38 cellular contexts compared by ENCODE assay signal in the genomic region with DNA sequence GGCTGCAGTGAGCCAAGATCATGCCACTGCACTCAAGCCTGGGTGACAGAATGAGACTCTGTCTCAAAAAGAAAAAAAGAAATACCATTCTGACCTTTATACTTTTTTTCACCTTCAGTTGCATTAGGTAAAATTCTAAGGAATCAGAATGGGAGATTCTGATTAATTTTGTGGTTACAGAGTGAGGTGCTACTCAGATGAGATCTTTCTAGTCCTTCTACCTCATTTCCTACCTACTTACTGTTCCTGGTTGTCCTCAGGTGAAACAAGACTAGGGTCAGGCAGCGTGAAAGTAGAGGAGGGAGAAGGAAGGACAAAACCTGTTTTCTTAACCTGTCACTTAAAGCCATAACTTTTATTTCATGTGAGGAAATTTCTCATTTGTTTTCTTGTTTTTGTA.
"Had no signal": no experiment of that assay in that cellular context is flagged by ENCODE, and none has a peak within 500 bp of the region (broad histone marks: within the 10 kb centered on the region; RNA-seq: fewer than 3 reads in every experiment).

No MANE protein-coding gene starts in this region.

- H3K4me3 ChIP-seq: adrenal gland, ascending aorta, body of pancreas, breast epithelium, cardiac muscle cell had no signal

- H3K36me3 ChIP-seq: adrenal gland, ascending aorta, breast epithelium, cardiac muscle cell had no signal

- DNase-seq: activated effector memory CD4-positive, alpha-beta T cell treated with anti-CD3 and anti-CD28 coated beads, Interleukin-2, amount 50 U/mL, for 16 hours; activated effector memory CD4-positive, alpha-beta T cell treated with Interleukin-2 at 50 U/mL for 16 hours; activated gamma-delta T cell; activated gamma-delta T cell treated with Interleukin-2 at 50 U/mL for 16 hours; activated naive CD4-positive, alpha-beta T cell; activated naive CD4-positive, alpha-beta T cell treated with anti-CD3 and anti-CD28 coated beads for 36 hours; activated naive CD4-positive, alpha-beta T cell treated with anti-CD3 and anti-CD28 coated beads, Interleukin-2, amount 10 ng/mL, durations not matched to agents 7 days and 5 days; activated naive CD4-positive, alpha-beta T cell treated with anti-CD3 and anti-CD28 coated beads, Interleukin-2, amount 50 U/mL, for 16 hours; activated naive CD4-positive, alpha-beta T cell treated with Interleukin-2 at 50 U/mL for 16 hours; activated naive CD8-positive, alpha-beta T cell treated with anti-CD3 and anti-CD28 coated beads for 36 hours; activated naive CD8-positive, alpha-beta T cell treated with anti-CD3 and anti-CD28 coated beads, Interleukin-2, amount 10 ng/mL, durations not matched to agents 7 days and 5 days; activated naive CD8-positive, alpha-beta T cell treated with anti-CD3 and anti-CD28 coated beads, Interleukin-2, amount 50 U/mL, for 24 hours; activated T-cell treated with anti-CD3 and anti-CD28 coated beads, Interleukin-2, amount 50 U/mL, for 1 hour; activated T-cell treated with anti-CD3 and anti-CD28 coated beads, Interleukin-2, amount 50 U/mL, for 24 hours; activated T-cell treated with anti-CD3 and anti-CD28 coated beads, Interleukin-2, amount 50 U/mL, for 4 hours; activated T-cell treated with anti-CD3 and anti-CD28 coated beads, Interleukin-2, amount 50 U/mL, for 48 hours; activated T-cell treated with anti-CD3 and anti-CD28 coated beads, Interleukin-2, amount 50 U/mL, for 72 hours; adrenal gland; amniotic stem cell; amygdala; anterior cingulate cortex; aorta; body of pancreas; brain microvascular endothelial cell; caudate nucleus; central memory CD4-positive, alpha-beta T cell; cerebellar nuclear complex had no signal

- H3K27ac ChIP-seq: adrenal gland, ascending aorta, body of pancreas, brain microvascular endothelial cell, breast epithelium, cardiac muscle cell had no signal

- H3K9me3 ChIP-seq: adrenal gland, ascending aorta, body of pancreas, breast epithelium had no signal

- H3K9me3 Mint-ChIP-seq: activated naive CD4-positive, alpha-beta T cell treated with anti-CD3 and anti-CD28 coated beads for 36 hours; activated naive CD4-positive, alpha-beta T cell treated with anti-CD3 and anti-CD28 coated beads, Interleukin-2, amount 10 ng/mL, durations not matched to agents 7 days and 5 days; activated naive CD4-positive, alpha-beta T cell treated with anti-CD3 and anti-CD28 coated beads, Interleukin-2, amount 50 U/mL, for 24 hours; activated naive CD4-positive, alpha-beta T cell treated with anti-CD3 and anti-CD28 coated beads, Interleukin-2, amount 50 U/mL, for 72 hours; activated naive CD8-positive, alpha-beta T cell treated with anti-CD3 and anti-CD28 coated beads for 36 hours; activated naive CD8-positive, alpha-beta T cell treated with anti-CD3 and anti-CD28 coated beads, Interleukin-2, amount 10 ng/mL, durations not matched to agents 7 days and 5 days; activated naive CD8-positive, alpha-beta T cell treated with anti-CD3 and anti-CD28 coated beads, Interleukin-2, amount 50 U/mL, for 24 hours; activated T-cell treated with anti-CD3 and anti-CD28 coated beads, Interleukin-2, amount 50 U/mL, for 24 hours; activated T-cell treated with anti-CD3 and anti-CD28 coated beads, Interleukin-2, amount 50 U/mL, for 4 hours; activated T-cell treated with anti-CD3 and anti-CD28 coated beads, Interleukin-2, amount 50 U/mL, for 72 hours; activated T-helper 1 cell treated with anti-CD3 and anti-CD28 coated beads, Interleukin-12 subunit alpha, Interleukin-12 subunit beta, Interleukin-2, Interleukin-4 antibody, amounts not matched to agents 30 ng/mL and 10 ng/mL and 1 ng/mL, durations not matched to agents 14 hours and 24 hours and 36 hours; activated T-helper 17 cell treated with anti-CD3 and anti-CD28 coated beads, Interleukin-2, amount 50 U/mL, for 72 hours; activated T-helper 2 cell treated with anti-CD3 and anti-CD28 coated beads, Interferon-gamma antibody, Interleukin-2, Interleukin-4, amounts not matched to agents 10 μg/mL and 5 μg/mL and 100 μg/mL, durations not matched to agents 14 hours and 24 hours and 36 hours; brain; central memory CD8-positive, alpha-beta T cell had no signal

- H3K4me3 Mint-ChIP-seq: activated naive CD4-positive, alpha-beta T cell treated with anti-CD3 and anti-CD28 coated beads for 36 hours; activated naive CD4-positive, alpha-beta T cell treated with anti-CD3 and anti-CD28 coated beads, Interleukin-2, amount 10 ng/mL, durations not matched to agents 7 days and 5 days; activated naive CD4-positive, alpha-beta T cell treated with anti-CD3 and anti-CD28 coated beads, Interleukin-2, amount 50 U/mL, for 24 hours; activated naive CD8-positive, alpha-beta T cell; activated naive CD8-positive, alpha-beta T cell treated with anti-CD3 and anti-CD28 coated beads for 36 hours; activated naive CD8-positive, alpha-beta T cell treated with anti-CD3 and anti-CD28 coated beads, Interleukin-2, amount 10 ng/mL, durations not matched to agents 7 days and 5 days; activated naive CD8-positive, alpha-beta T cell treated with anti-CD3 and anti-CD28 coated beads, Interleukin-2, amount 50 U/mL, for 24 hours; activated T-cell treated with anti-CD3 and anti-CD28 coated beads, Interleukin-2, amount 50 U/mL, for 24 hours; activated T-cell treated with anti-CD3 and anti-CD28 coated beads, Interleukin-2, amount 50 U/mL, for 4 hours; activated T-cell treated with anti-CD3 and anti-CD28 coated beads, Interleukin-2, amount 50 U/mL, for 72 hours; activated T-helper 1 cell treated with anti-CD3 and anti-CD28 coated beads, Interleukin-12 subunit alpha, Interleukin-12 subunit beta, Interleukin-2, Interleukin-4 antibody, amounts not matched to agents 30 ng/mL and 10 ng/mL and 1 ng/mL, durations not matched to agents 14 hours and 24 hours and 36 hours; activated T-helper 17 cell treated with anti-CD3 and anti-CD28 coated beads, Interleukin-2, amount 50 U/mL, for 72 hours; brain; central memory CD8-positive, alpha-beta T cell had no signal

- H3K36me3 Mint-ChIP-seq: activated naive CD4-positive, alpha-beta T cell treated with anti-CD3 and anti-CD28 coated beads, Interleukin-2, amount 10 ng/mL, durations not matched to agents 7 days and 5 days; activated naive CD4-positive, alpha-beta T cell treated with anti-CD3 and anti-CD28 coated beads, Interleukin-2, amount 50 U/mL, for 24 hours; activated naive CD4-positive, alpha-beta T cell treated with anti-CD3 and anti-CD28 coated beads, Interleukin-2, amount 50 U/mL, for 72 hours; activated naive CD8-positive, alpha-beta T cell; activated naive CD8-positive, alpha-beta T cell treated with anti-CD3 and anti-CD28 coated beads for 36 hours; activated naive CD8-positive, alpha-beta T cell treated with anti-CD3 and anti-CD28 coated beads, Interleukin-2, amount 10 ng/mL, durations not matched to agents 7 days and 5 days; brain had no signal

- H3K4me1 Mint-ChIP-seq: activated naive CD4-positive, alpha-beta T cell treated with anti-CD3 and anti-CD28 coated beads, Interleukin-2, amount 10 ng/mL, durations not matched to agents 7 days and 5 days; activated naive CD4-positive, alpha-beta T cell treated with anti-CD3 and anti-CD28 coated beads, Interleukin-2, amount 50 U/mL, for 24 hours; activated naive CD8-positive, alpha-beta T cell treated with anti-CD3 and anti-CD28 coated beads for 36 hours; activated naive CD8-positive, alpha-beta T cell treated with anti-CD3 and anti-CD28 coated beads, Interleukin-2, amount 10 ng/mL, durations not matched to agents 7 days and 5 days; activated T-helper 17 cell treated with anti-CD3 and anti-CD28 coated beads, Interleukin-2, amount 50 U/mL, for 72 hours; central memory CD8-positive, alpha-beta T cell had no signal

- H3K27me3 ChIP-seq: adrenal gland, ascending aorta, body of pancreas, brain microvascular endothelial cell, breast epithelium, cardiac muscle cell had no signal

- H3K27ac Mint-ChIP-seq: activated naive CD4-positive, alpha-beta T cell treated with anti-CD3 and anti-CD28 coated beads for 36 hours; activated naive CD4-positive, alpha-beta T cell treated with anti-CD3 and anti-CD28 coated beads, Interleukin-2, amount 10 ng/mL, durations not matched to agents 7 days and 5 days; activated naive CD4-positive, alpha-beta T cell treated with anti-CD3 and anti-CD28 coated beads, Interleukin-2, amount 50 U/mL, for 24 hours; activated naive CD4-positive, alpha-beta T cell treated with anti-CD3 and anti-CD28 coated beads, Interleukin-2, amount 50 U/mL, for 72 hours; activated naive CD8-positive, alpha-beta T cell; activated naive CD8-positive, alpha-beta T cell treated with anti-CD3 and anti-CD28 coated beads for 36 hours; activated naive CD8-positive, alpha-beta T cell treated with anti-CD3 and anti-CD28 coated beads, Interleukin-2, amount 10 ng/mL, durations not matched to agents 7 days and 5 days; activated naive CD8-positive, alpha-beta T cell treated with anti-CD3 and anti-CD28 coated beads, Interleukin-2, amount 50 U/mL, for 24 hours; activated T-cell treated with anti-CD3 and anti-CD28 coated beads, Interleukin-2, amount 50 U/mL, for 24 hours; activated T-cell treated with anti-CD3 and anti-CD28 coated beads, Interleukin-2, amount 50 U/mL, for 72 hours; activated T-helper 1 cell treated with anti-CD3 and anti-CD28 coated beads, Interleukin-12 subunit alpha, Interleukin-12 subunit beta, Interleukin-2, Interleukin-4 antibody, amounts not matched to agents 30 ng/mL and 10 ng/mL and 1 ng/mL, durations not matched to agents 14 hours and 24 hours and 36 hours; activated T-helper 17 cell treated with anti-CD3 and anti-CD28 coated beads, Interleukin-2, amount 50 U/mL, for 72 hours; activated T-helper 2 cell treated with anti-CD3 and anti-CD28 coated beads, Interferon-gamma antibody, Interleukin-2, Interleukin-4, amounts not matched to agents 10 μg/mL and 5 μg/mL and 100 μg/mL, durations not matched to agents 14 hours and 24 hours and 36 hours; brain had no signal

- ATAC-seq: activated naive CD4-positive, alpha-beta T cell treated with anti-CD3 and anti-CD28 coated beads, Interleukin-2, amount 50 U/mL, for 72 hours; activated naive CD8-positive, alpha-beta T cell treated with anti-CD3 and anti-CD28 coated beads, Interleukin-2, amount 50 U/mL, for 24 hours; activated T-cell treated with anti-CD3 and anti-CD28 coated beads, Interleukin-2, amount 50 U/mL, for 4 hours; activated T-cell treated with anti-CD3 and anti-CD28 coated beads, Interleukin-2, amount 50 U/mL, for 72 hours; activated T-helper 17 cell treated with anti-CD3 and anti-CD28 coated beads, Interleukin-2, amount 50 U/mL, for 72 hours; body of pancreas had no signal

- H3K4me1 ChIP-seq: ascending aorta, breast epithelium had no signal

- H3K27me3 Mint-ChIP-seq: activated naive CD4-positive, alpha-beta T cell treated with anti-CD3 and anti-CD28 coated beads, Interleukin-2, amount 10 ng/mL, durations not matched to agents 7 days and 5 days; activated naive CD4-positive, alpha-beta T cell treated with anti-CD3 and anti-CD28 coated beads, Interleukin-2, amount 50 U/mL, for 24 hours; activated naive CD8-positive, alpha-beta T cell; activated naive CD8-positive, alpha-beta T cell treated with anti-CD3 and anti-CD28 coated beads, Interleukin-2, amount 10 ng/mL, durations not matched to agents 7 days and 5 days; activated naive CD8-positive, alpha-beta T cell treated with anti-CD3 and anti-CD28 coated beads, Interleukin-2, amount 50 U/mL, for 24 hours; activated T-cell treated with anti-CD3 and anti-CD28 coated beads, Interleukin-2, amount 50 U/mL, for 24 hours had no signal
